Comparison of ENCODE assay signal across 18 cellular contexts in the genomic region with DNA sequence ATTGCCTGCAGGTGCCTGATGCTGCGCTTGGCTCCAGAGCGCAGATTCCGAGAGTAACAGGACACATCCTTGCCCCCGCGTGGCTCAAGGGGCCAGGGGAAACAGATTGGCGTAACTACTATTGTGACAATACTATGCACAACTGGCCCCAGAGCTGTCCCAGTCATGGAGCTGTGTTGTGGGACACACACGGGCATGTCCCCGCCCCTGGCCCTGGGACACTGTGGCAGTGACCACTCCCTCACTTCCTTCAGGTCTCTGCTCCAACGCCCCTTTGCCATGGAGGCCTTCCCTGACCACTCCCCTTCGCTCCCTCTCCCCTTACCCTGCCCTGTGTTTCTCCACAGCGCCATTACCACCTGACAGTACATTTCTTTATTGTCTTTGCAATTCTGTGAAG.
A peak's percentile ranks its signal among the peaks of the same experiment; 100 is the strongest.
DNase-seq lines count a peak whose midpoint lies in the region; ATAC-seq and TF ChIP-seq lines count a peak whose summit lies in the region.
"Had no signal": no experiment of that assay in that cellular context is flagged by ENCODE, and none has a peak within 500 bp of the region (broad histone marks: within the 10 kb centered on the region; RNA-seq: fewer than 3 reads in every experiment).

No MANE protein-coding gene starts in this region.

- 16% methylated on average over 10 of the region's 11 CpGs for WGBS in mammary epithelial cell (ENCODE audit: low coverage, missing lambda C conversion rate)

- H3K9me3 ChIP-seq in mammary epithelial cell (replicated peaks; ENCODE audit: insufficient read depth, low read length) = no peaks in the 10 kb centered on the region
- H3K9me3 ChIP-seq in BE2C = no peaks in the 10 kb centered on the region
- H3K9me3 ChIP-seq: A549, BLaER1 had no signal

- H3K4me1 ChIP-seq in mammary epithelial cell (ENCODE audit: insufficient read depth, low read length) (no peaks in the 10 kb centered on the region), foreskin keratinocyte (no peaks in the 10 kb centered on the region), BE2C (peaks cover 10% of the 10 kb centered on the region)
- H3K4me1 ChIP-seq: A549 had no signal

- no peak overlapping the region for H3K4me3 Mint-ChIP-seq in MCF 10A (ENCODE audit: unreplicated experiment)
- no peak overlapping the region for H3K4me3 Mint-ChIP-seq in osteocyte (ENCODE audit: unreplicated experiment)
- no peak overlapping the region for H3K4me3 Mint-ChIP-seq in stimulated activated naive CD8-positive, alpha-beta T cell treated with anti-CD3 and anti-CD28 coated beads, Interleukin-15, amount 100 ng/mL, for 72 hours
- H3K4me3 Mint-ChIP-seq: CD8-positive, alpha-beta T cell; H9 had no signal

- dilution Hi-C loops in mammary epithelial cell (cut with HindIII; ENCODE audit: low sequenced_read_pairs) = no loop called here

- H3K27ac Mint-ChIP-seq in MCF 10A (ENCODE audit: low read depth, unreplicated experiment) = no peak overlapping the region
- no peak overlapping the region for H3K27ac Mint-ChIP-seq in osteocyte (ENCODE audit: unreplicated experiment)
- H3K27ac Mint-ChIP-seq in stimulated activated naive CD8-positive, alpha-beta T cell treated with anti-CD3 and anti-CD28 coated beads, Interleukin-15, amount 100 ng/mL, for 72 hours = no peak overlapping the region
- H3K27ac Mint-ChIP-seq: CD8-positive, alpha-beta T cell; H9 had no signal

- CTCF ChIA-PET in mammary epithelial cell (lab: Charles Lee; ENCODE audit: low non-redundant PET) (no interaction called here), MCF 10A (lab: Yijun Ruan, JAX) (no interaction called here)

- POLR2A ChIA-PET in MCF 10A (lab: Yijun Ruan, JAX) = no interaction called here

- peaks cover 2% of the 10 kb centered on the region for H3K27me3 ChIP-seq in mammary epithelial cell (ENCODE audit: insufficient read depth, low read length)
- H3K27me3 ChIP-seq in foreskin keratinocyte = peaks cover 20% of the 10 kb centered on the region
- no peaks in the 10 kb centered on the region for H3K27me3 ChIP-seq in BE2C
- H3K27me3 ChIP-seq: BLaER1 had no signal

- H4K20me1 ChIP-seq in mammary epithelial cell (ENCODE audit: insufficient read depth, low read length) = no peaks in the 10 kb centered on the region
- H4K20me1 ChIP-seq: BLaER1 had no signal

- no peaks in the 10 kb centered on the region for H3K36me3 Mint-ChIP-seq in MCF 10A (ENCODE audit: insufficient read depth, unreplicated experiment)
- H3K36me3 Mint-ChIP-seq in osteocyte (ENCODE audit: unreplicated experiment) = no peaks in the 10 kb centered on the region
- H3K36me3 Mint-ChIP-seq: CD8-positive, alpha-beta T cell had no signal

- H3K9me3 Mint-ChIP-seq in MCF 10A (ENCODE audit: unreplicated experiment) (no peaks in the 10 kb centered on the region), osteocyte (ENCODE audit: unreplicated experiment) (no peaks in the 10 kb centered on the region)
- H3K9me3 Mint-ChIP-seq in stimulated activated naive CD8-positive, alpha-beta T cell treated with anti-CD3 and anti-CD28 coated beads, Interleukin-15, amount 100 ng/mL, for 72 hours = no peaks in the 10 kb centered on the region
- H3K9me3 Mint-ChIP-seq: CD8-positive, alpha-beta T cell had no signal

- H3K27ac ChIP-seq in mammary epithelial cell (ENCODE audit: insufficient read depth, low read depth, low read length) (no peak overlapping the region), foreskin keratinocyte (no peak overlapping the region)
- H3K27ac ChIP-seq: 22Rv1, A549, BLaER1 had no signal

- DNase-seq in mammary epithelial cell = no peak
- DNase-seq in MCF 10A (ENCODE audit: unreplicated experiment) = no peak
- DNase-seq in cerebellum (ENCODE audit: low spot score) = peak; percentile 23
- DNase-seq in foreskin keratinocyte = no peak
- peak; percentile 72 for DNase-seq in osteocyte (ENCODE audit: extremely low spot score, unreplicated experiment)
- DNase-seq in stimulated activated naive CD8-positive, alpha-beta T cell treated with anti-CD3 and anti-CD28 coated beads, Interleukin-15, amount 100 ng/mL, for 72 hours = no peak
- no peak for DNase-seq in NAMALWA (ENCODE audit: low spot score)
- no peak for DNase-seq in BE2C
- DNase-seq: AML-193; Calu3; CD8-positive, alpha-beta T cell; DMS79 treated with DMSO at 0.1 percent for 48 hours; GOT3; H9 had no signal

- no peak overlapping the region for H3K9ac ChIP-seq in mammary epithelial cell (ENCODE audit: insufficient read depth, low read length)
- H3K9ac ChIP-seq: BLaER1 had no signal

- TF ChIP-seq CTCF in mammary epithelial cell (conservative IDR thresholded peaks at IDR 0.05 in 1 of 2, IDR thresholded peaks at IDR 0.05 in 1 of 2; ENCODE audit: extremely low read depth in 1 of 2, insufficient read depth in 1 of 2, low read depth in 1 of 2, low read length in 2 of 2) (no peak), MCF 10A (IDR thresholded peaks at IDR 0.05; ENCODE audit: unreplicated experiment) (no peak), foreskin keratinocyte (conservative IDR thresholded peaks at IDR 0.05) (no peak), osteocyte (IDR thresholded peaks at IDR 0.05) (no peak), BE2C (IDR thresholded peaks at IDR 0.05; ENCODE audit: low read depth, low read length) (no peak)

- ATAC-seq in foreskin keratinocyte = peak; percentile 6
- no peak for ATAC-seq in stimulated activated naive CD8-positive, alpha-beta T cell treated with anti-CD3 and anti-CD28 coated beads, Interleukin-15, amount 100 ng/mL, for 72 hours
- ATAC-seq: A549; CD8-positive, alpha-beta T cell; GM12878 had no signal

- H3K4me1 Mint-ChIP-seq in MCF 10A (ENCODE audit: insufficient read depth, unreplicated experiment) (no peaks in the 10 kb centered on the region), osteocyte (ENCODE audit: unreplicated experiment) (peaks cover 12% of the 10 kb centered on the region)
- no peaks in the 10 kb centered on the region for H3K4me1 Mint-ChIP-seq in stimulated activated naive CD8-positive, alpha-beta T cell treated with anti-CD3 and anti-CD28 coated beads, Interleukin-15, amount 100 ng/mL, for 72 hours

- H3K4me3 ChIP-seq in mammary epithelial cell (replicated peaks in 1 of 3; ENCODE audit: insufficient read depth in 1 of 3, low read depth in 2 of 3, low read length in 3 of 3) (no peak overlapping the region), BE2C (ENCODE audit: low read depth, low read length) (no peak overlapping the region)
- H3K4me3 ChIP-seq: A549, BLaER1, GM12878 had no signal

- H3K27me3 Mint-ChIP-seq in MCF 10A (ENCODE audit: insufficient read depth, unreplicated experiment) (peaks cover 20% of the 10 kb centered on the region), osteocyte (ENCODE audit: unreplicated experiment) (peaks cover 24% of the 10 kb centered on the region)
- H3K27me3 Mint-ChIP-seq in stimulated activated naive CD8-positive, alpha-beta T cell treated with anti-CD3 and anti-CD28 coated beads, Interleukin-15, amount 100 ng/mL, for 72 hours = peaks cover 26% of the 10 kb centered on the region

- BruUV-seq in mammary epithelial cell (replicated peaks; lab: Mats Ljungman, UMichigan) = no TSS peak
- no TSS peak for BruUV-seq in MCF 10A (replicated peaks; lab: Mats Ljungman, UMichigan)

- in situ Hi-C loops in mammary epithelial cell (cut with MboI; ENCODE audit: low sequenced_read_pairs in 2 of 2) = no loop called here

- intact Hi-C loops in mammary epithelial cell (cut with micrococcal nuclease) (no loop called here), MCF 10A (cut with micrococcal nuclease) (no loop called here)

- H3K79me2 ChIP-seq in mammary epithelial cell (ENCODE audit: insufficient read depth, low read length) = no peaks in the 10 kb centered on the region

- H3K4me2 ChIP-seq in mammary epithelial cell (ENCODE audit: insufficient read depth, low read depth, low read length) = no peak overlapping the region
- H3K4me2 ChIP-seq: A549, BLaER1 had no signal

- H3K36me3 ChIP-seq in mammary epithelial cell (ENCODE audit: insufficient read depth, low read length) (no peaks in the 10 kb centered on the region), BE2C (no peaks in the 10 kb centered on the region)
- H3K36me3 ChIP-seq: BLaER1 had no signal

- peak overlapping the region; percentile 25 for H2AFZ ChIP-seq in mammary epithelial cell (ENCODE audit: low read depth, low read length)

Comparison
In these comparisons a context has a peak if more than half of its experiments do, and no peak if none do; other contexts are left out.
1. DNase-seq: peak in cerebellum (single experiment) and osteocyte (single experiment); none in mammary epithelial cell (single experiment), MCF 10A (single experiment), foreskin keratinocyte (0 of 2), stimulated activated naive CD8-positive, alpha-beta T cell treated with anti-CD3 and anti-CD28 coated beads, Interleukin-15, amount 100 ng/mL, for 72 hours (0 of 2), NAMALWA (single experiment) and BE2C (single experiment).